Comparison of ENCODE assay signal across 20 cellular contexts in genomic region chr16:82544378-82544777, GRCh38.
"Had no signal": no experiment of that assay in that cellular context is flagged by ENCODE, and none has a peak within 500 bp of the region (broad histone marks: within the 10 kb centered on the region; RNA-seq: fewer than 3 reads in every experiment).

No MANE protein-coding gene starts in this region.

- H3K4me3 Mint-ChIP-seq: activated CD4-positive, alpha-beta memory T cell treated with anti-CD3 and anti-CD28 coated beads, Interleukin-2, amount 10 ng/mL, durations not matched to agents 7 days and 5 days; activated naive CD8-positive, alpha-beta T cell treated with anti-CD3 and anti-CD28 coated beads, Interleukin-2, amount 50 U/mL, for 24 hours; activated T-cell treated with anti-CD3 and anti-CD28 coated beads, Interleukin-2, amount 50 U/mL, for 72 hours; natural killer cell treated with Interleukin-12 subunit alpha and Interleukin-12 subunit beta and Interleukin-15 and Interleukin-18, amount 100 ng/mL, for 72 hours; stimulated activated naive B cell treated with anti-CD40 and anti-IgM and Interleukin-4, amounts not matched to agents 10 μg/mL and 1 μg/mL and 100 μg/mL, for 72 hours had no signal

- H3K4me1 Mint-ChIP-seq: activated CD4-positive, alpha-beta memory T cell treated with anti-CD3 and anti-CD28 coated beads, Interleukin-2, amount 10 ng/mL, durations not matched to agents 7 days and 5 days; activated naive CD8-positive, alpha-beta T cell treated with anti-CD3 and anti-CD28 coated beads, Interleukin-2, amount 50 U/mL, for 24 hours; stimulated activated naive B cell treated with anti-CD40 and anti-IgM and Interleukin-4, amounts not matched to agents 10 μg/mL and 1 μg/mL and 100 μg/mL, for 72 hours had no signal

- H3K4me3 ChIP-seq: cardiac muscle cell, gastrocnemius medialis, testis, uterus had no signal

- H3K9me3 ChIP-seq: gastrocnemius medialis, testis, uterus had no signal

- H3K27ac ChIP-seq: cardiac muscle cell, gastrocnemius medialis, testis, uterus had no signal

- ATAC-seq: activated naive CD8-positive, alpha-beta T cell treated with anti-CD3 and anti-CD28 coated beads, Interleukin-2, amount 50 U/mL, for 24 hours; activated T-cell treated with anti-CD3 and anti-CD28 coated beads, Interleukin-2, amount 50 U/mL, for 72 hours; esophagus mucosa; gastrocnemius medialis; left lobe of liver; natural killer cell treated with Interleukin-12 subunit alpha and Interleukin-12 subunit beta and Interleukin-15 and Interleukin-18, amount 100 ng/mL, for 72 hours; stimulated activated naive B cell treated with anti-CD40 and anti-IgM and Interleukin-4, amounts not matched to agents 10 μg/mL and 1 μg/mL and 100 μg/mL, for 72 hours had no signal

- H3K27ac Mint-ChIP-seq: activated CD4-positive, alpha-beta memory T cell treated with anti-CD3 and anti-CD28 coated beads, Interleukin-2, amount 10 ng/mL, durations not matched to agents 7 days and 5 days; activated naive CD8-positive, alpha-beta T cell treated with anti-CD3 and anti-CD28 coated beads, Interleukin-2, amount 50 U/mL, for 24 hours; activated T-cell treated with anti-CD3 and anti-CD28 coated beads, Interleukin-2, amount 50 U/mL, for 72 hours; natural killer cell treated with Interleukin-12 subunit alpha and Interleukin-12 subunit beta and Interleukin-15 and Interleukin-18, amount 100 ng/mL, for 72 hours; stimulated activated naive B cell treated with anti-CD40 and anti-IgM and Interleukin-4, amounts not matched to agents 10 μg/mL and 1 μg/mL and 100 μg/mL, for 72 hours had no signal

- H3K9me3 Mint-ChIP-seq: activated CD4-positive, alpha-beta memory T cell treated with anti-CD3 and anti-CD28 coated beads, Interleukin-2, amount 10 ng/mL, durations not matched to agents 7 days and 5 days; activated T-cell treated with anti-CD3 and anti-CD28 coated beads, Interleukin-2, amount 50 U/mL, for 72 hours; natural killer cell treated with Interleukin-12 subunit alpha and Interleukin-12 subunit beta and Interleukin-15 and Interleukin-18, amount 100 ng/mL, for 72 hours; stimulated activated naive B cell treated with anti-CD40 and anti-IgM and Interleukin-4, amounts not matched to agents 10 μg/mL and 1 μg/mL and 100 μg/mL, for 72 hours had no signal

- DNase-seq: activated CD4-positive, alpha-beta memory T cell treated with anti-CD3 and anti-CD28 coated beads, Interleukin-2, amount 10 ng/mL, durations not matched to agents 7 days and 5 days; activated CD4-positive, alpha-beta T cell treated with anti-CD3 and anti-CD28 coated beads for 48 hours; activated gamma-delta T cell; activated naive CD4-positive, alpha-beta T cell treated with anti-CD3 and anti-CD28 coated beads, Interleukin-2, amount 50 U/mL, for 16 hours; activated naive CD8-positive, alpha-beta T cell treated with anti-CD3 and anti-CD28 coated beads, Interleukin-2, amount 50 U/mL, for 24 hours; activated T-cell treated with anti-CD3 and anti-CD28 coated beads, Interleukin-2, amount 50 U/mL, for 72 hours; dermis blood vessel endothelial cell; effector memory CD4-positive, alpha-beta T cell; gastrocnemius medialis; stimulated activated CD4-positive, alpha-beta T cell treated with anti-CD3 and anti-CD28 coated beads, Interleukin-2, amount 100 ng/mL, for 48 hours; stimulated activated CD8-positive, alpha-beta memory T cell treated with anti-CD3 and anti-CD28 coated beads, Interleukin-4, amount 100 ng/mL, for 48 hours; stimulated activated naive B cell treated with anti-CD40 and anti-IgM and Interleukin-4, amounts not matched to agents 10 μg/mL and 1 μg/mL and 100 μg/mL, for 72 hours; testis; trophoblast cell; uterus had no signal

- H3K27me3 ChIP-seq: gastrocnemius medialis, testis, uterus had no signal

- FAIRE-seq: endothelial cell of umbilical vein had no signal

- H3K4me1 ChIP-seq: testis, uterus had no signal

- H3K36me3 Mint-ChIP-seq: natural killer cell treated with Interleukin-12 subunit alpha and Interleukin-12 subunit beta and Interleukin-15 and Interleukin-18, amount 100 ng/mL, for 72 hours; stimulated activated naive B cell treated with anti-CD40 and anti-IgM and Interleukin-4, amounts not matched to agents 10 μg/mL and 1 μg/mL and 100 μg/mL, for 72 hours had no signal

- H3K36me3 ChIP-seq: cardiac muscle cell, gastrocnemius medialis, uterus had no signal
